In the genomic region with DNA sequence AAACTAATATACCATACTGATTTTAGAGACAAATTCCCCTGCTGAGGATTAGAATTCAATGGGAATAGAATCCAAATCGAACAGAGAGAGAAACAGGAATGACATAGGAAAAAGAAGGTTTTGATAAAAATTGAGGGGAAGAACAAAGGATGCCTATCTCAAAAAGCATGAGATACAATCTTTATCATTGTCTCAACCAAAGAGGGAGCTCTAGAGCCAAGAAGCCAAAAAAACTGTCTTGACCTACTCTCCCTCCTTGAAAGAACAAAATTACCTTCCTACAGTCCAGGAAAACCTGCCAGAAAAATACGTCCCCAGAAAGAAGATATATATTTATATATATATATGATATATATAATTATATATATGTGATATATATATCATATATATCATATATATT, we compare ENCODE assay signal across 2 cellular contexts.
TF ChIP-seq lines count a peak whose summit lies in the region.

No MANE protein-coding gene starts in this region.

TF ChIP-seq in SK-N-SH, 30 proteins besides CTCF, POLR2A, EP300 and RAD21 (continued from another document):
- TF ChIP-seq YY1 (IDR thresholded peaks at IDR 0.05; ENCODE audit: low read depth) (no peak), SMC3 (IDR thresholded peaks at IDR 0.05; ENCODE audit: low read depth, low read length) (no peak), EZH2phosphoT487 (IDR thresholded peaks at IDR 0.05; ENCODE audit: borderline replicate concordance, low read depth) (no peak), RXRA (IDR thresholded peaks at IDR 0.05; ENCODE audit: borderline replicate concordance, low read depth) (no peak), MEF2A (IDR thresholded peaks at IDR 0.05; ENCODE audit: borderline replicate concordance, low read depth) (no peak)
- TF ChIP-seq, protein P1, sequence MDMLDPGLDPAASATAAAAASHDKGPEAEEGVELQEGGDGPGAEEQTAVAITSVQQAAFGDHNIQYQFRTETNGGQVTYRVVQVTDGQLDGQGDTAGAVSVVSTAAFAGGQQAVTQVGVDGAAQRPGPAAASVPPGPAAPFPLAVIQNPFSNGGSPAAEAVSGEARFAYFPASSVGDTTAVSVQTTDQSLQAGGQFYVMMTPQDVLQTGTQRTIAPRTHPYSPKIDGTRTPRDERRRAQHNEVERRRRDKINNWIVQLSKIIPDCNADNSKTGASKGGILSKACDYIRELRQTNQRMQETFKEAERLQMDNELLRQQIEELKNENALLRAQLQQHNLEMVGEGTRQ (IDR thresholded peaks at IDR 0.05; ENCODE audit: borderline replicate concordance, low read depth, low read length), result no peak

TF ChIP-seq in SK-N-SH treated with all-trans-retinoic acid at 6 μM for 48 hours, 23 proteins besides CTCF, POLR2A, EP300 and RAD21 (continued from another document):
- TF ChIP-seq, protein P2, sequence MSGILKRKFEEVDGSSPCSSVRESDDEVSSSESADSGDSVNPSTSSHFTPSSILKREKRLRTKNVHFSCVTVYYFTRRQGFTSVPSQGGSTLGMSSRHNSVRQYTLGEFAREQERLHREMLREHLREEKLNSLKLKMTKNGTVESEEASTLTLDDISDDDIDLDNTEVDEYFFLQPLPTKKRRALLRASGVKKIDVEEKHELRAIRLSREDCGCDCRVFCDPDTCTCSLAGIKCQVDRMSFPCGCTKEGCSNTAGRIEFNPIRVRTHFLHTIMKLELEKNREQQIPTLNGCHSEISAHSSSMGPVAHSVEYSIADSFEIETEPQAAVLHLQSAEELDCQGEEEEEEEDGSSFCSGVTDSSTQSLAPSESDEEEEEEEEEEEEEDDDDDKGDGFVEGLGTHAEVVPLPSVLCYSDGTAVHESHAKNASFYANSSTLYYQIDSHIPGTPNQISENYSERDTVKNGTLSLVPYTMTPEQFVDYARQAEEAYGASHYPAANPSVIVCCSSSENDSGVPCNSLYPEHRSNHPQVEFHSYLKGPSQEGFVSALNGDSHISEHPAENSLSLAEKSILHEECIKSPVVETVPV (CRISPR knock-in tag; IDR thresholded peaks at IDR 0.05), result no peak
- no peak for TF ChIP-seq ZNF70 (CRISPR knock-in tag; IDR thresholded peaks at IDR 0.05)
- no peak for TF ChIP-seq TOX (CRISPR knock-in tag; IDR thresholded peaks at IDR 0.05; ENCODE audit: borderline replicate concordance)
- no peak for TF ChIP-seq TCF4 (CRISPR knock-in tag; IDR thresholded peaks at IDR 0.05; ENCODE audit: borderline replicate concordance)
- TF ChIP-seq, protein P3, sequence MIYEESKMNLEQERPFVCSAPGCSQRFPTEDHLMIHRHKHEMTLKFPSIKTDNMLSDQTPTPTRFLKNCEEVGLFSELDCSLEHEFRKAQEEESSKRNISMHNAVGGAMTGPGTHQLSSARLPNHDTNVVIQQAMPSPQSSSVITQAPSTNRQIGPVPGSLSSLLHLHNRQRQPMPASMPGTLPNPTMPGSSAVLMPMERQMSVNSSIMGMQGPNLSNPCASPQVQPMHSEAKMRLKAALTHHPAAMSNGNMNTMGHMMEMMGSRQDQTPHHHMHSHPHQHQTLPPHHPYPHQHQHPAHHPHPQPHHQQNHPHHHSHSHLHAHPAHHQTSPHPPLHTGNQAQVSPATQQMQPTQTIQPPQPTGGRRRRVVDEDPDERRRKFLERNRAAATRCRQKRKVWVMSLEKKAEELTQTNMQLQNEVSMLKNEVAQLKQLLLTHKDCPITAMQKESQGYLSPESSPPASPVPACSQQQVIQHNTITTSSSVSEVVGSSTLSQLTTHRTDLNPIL (CRISPR knock-in tag; IDR thresholded peaks at IDR 0.05; ENCODE audit: low read depth), result no peak
- TF ChIP-seq PPARA (CRISPR knock-in tag; IDR thresholded peaks at IDR 0.05; ENCODE audit: borderline replicate concordance), result no peak
- no peak for TF ChIP-seq ESRRG (CRISPR knock-in tag; IDR thresholded peaks at IDR 0.05)
- TF ChIP-seq OSR1 (CRISPR knock-in tag; IDR thresholded peaks at IDR 0.05), result no peak
- no peak for TF ChIP-seq ZNF8 (CRISPR knock-in tag; IDR thresholded peaks at IDR 0.05)
- TF ChIP-seq, protein P4, sequence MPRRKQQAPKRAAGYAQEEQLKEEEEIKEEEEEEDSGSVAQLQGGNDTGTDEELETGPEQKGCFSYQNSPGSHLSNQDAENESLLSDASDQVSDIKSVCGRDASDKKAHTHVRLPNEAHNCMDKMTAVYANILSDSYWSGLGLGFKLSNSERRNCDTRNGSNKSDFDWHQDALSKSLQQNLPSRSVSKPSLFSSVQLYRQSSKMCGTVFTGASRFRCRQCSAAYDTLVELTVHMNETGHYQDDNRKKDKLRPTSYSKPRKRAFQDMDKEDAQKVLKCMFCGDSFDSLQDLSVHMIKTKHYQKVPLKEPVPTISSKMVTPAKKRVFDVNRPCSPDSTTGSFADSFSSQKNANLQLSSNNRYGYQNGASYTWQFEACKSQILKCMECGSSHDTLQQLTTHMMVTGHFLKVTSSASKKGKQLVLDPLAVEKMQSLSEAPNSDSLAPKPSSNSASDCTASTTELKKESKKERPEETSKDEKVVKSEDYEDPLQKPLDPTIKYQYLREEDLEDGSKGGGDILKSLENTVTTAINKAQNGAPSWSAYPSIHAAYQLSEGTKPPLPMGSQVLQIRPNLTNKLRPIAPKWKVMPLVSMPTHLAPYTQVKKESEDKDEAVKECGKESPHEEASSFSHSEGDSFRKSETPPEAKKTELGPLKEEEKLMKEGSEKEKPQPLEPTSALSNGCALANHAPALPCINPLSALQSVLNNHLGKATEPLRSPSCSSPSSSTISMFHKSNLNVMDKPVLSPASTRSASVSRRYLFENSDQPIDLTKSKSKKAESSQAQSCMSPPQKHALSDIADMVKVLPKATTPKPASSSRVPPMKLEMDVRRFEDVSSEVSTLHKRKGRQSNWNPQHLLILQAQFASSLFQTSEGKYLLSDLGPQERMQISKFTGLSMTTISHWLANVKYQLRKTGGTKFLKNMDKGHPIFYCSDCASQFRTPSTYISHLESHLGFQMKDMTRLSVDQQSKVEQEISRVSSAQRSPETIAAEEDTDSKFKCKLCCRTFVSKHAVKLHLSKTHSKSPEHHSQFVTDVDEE (CRISPR knock-in tag; IDR thresholded peaks at IDR 0.05), result no peak
- TF ChIP-seq ARNTL (CRISPR knock-in tag; IDR thresholded peaks at IDR 0.05; ENCODE audit: borderline replicate concordance, low read depth), result no peak
- TF ChIP-seq CSDC2 (CRISPR knock-in tag; IDR thresholded peaks at IDR 0.05), result no peak
